8 cellular contexts compared by ENCODE assay signal in genomic region chr15:75843618-75844610, GRCh38. TPM values are rescaled to one million over a fixed set of nuclear protein-coding genes. Genes with fewer than 3 reads are reported as not detected.
DNase-seq lines count a peak whose midpoint lies in the region; ATAC-seq and TF ChIP-seq lines count a peak whose summit lies in the region.

No MANE protein-coding gene starts in this region.

- H3K27ac Mint-ChIP-seq in CD4-positive, CD25-positive, alpha-beta regulatory T cell = peak overlapping the region; percentile 94 to 98 (median 96)
- H3K27ac Mint-ChIP-seq in activated naive CD8-positive, alpha-beta T cell = peak overlapping the region; percentile 95
- H3K27ac Mint-ChIP-seq in glutamatergic neuron (ENCODE audit: unreplicated experiment) = peak overlapping the region; percentile 94

- peak overlapping the region; percentile 95 to 99 (median 98) for H3K4me3 Mint-ChIP-seq in CD4-positive, CD25-positive, alpha-beta regulatory T cell
- H3K4me3 Mint-ChIP-seq in activated naive CD8-positive, alpha-beta T cell = peak overlapping the region; percentile 91
- peak overlapping the region; percentile 100 for H3K4me3 Mint-ChIP-seq in glutamatergic neuron (ENCODE audit: unreplicated experiment)

- peak overlapping the region; percentile 97 for H3K9ac ChIP-seq in HUES48 (ENCODE audit: low read depth, low read length)

- TF ChIP-seq CTCF in glutamatergic neuron (IDR thresholded peaks at IDR 0.05; ENCODE audit: partially characterized antibody, unreplicated experiment) (no peak), omental fat pad (IDR thresholded peaks at IDR 0.05) (no peak), tibial nerve (IDR thresholded peaks at IDR 0.05) (no peak)

- H3K9me3 ChIP-seq in CD4-positive, CD25-positive, alpha-beta regulatory T cell (ENCODE audit: control insufficient read depth in 2 of 2, low read length in 2 of 2) = no peaks in the 10 kb centered on the region
- H3K9me3 ChIP-seq in HUES48 (ENCODE audit: control insufficient read depth, insufficient read depth, low read length) = no peaks in the 10 kb centered on the region
- H3K9me3 ChIP-seq in tibial nerve = no peaks in the 10 kb centered on the region

- H3K9me3 Mint-ChIP-seq in CD4-positive, CD25-positive, alpha-beta regulatory T cell = no peaks in the 10 kb centered on the region
- H3K9me3 Mint-ChIP-seq in activated naive CD8-positive, alpha-beta T cell (ENCODE audit: low read depth) = no peaks in the 10 kb centered on the region
- H3K9me3 Mint-ChIP-seq in glutamatergic neuron (ENCODE audit: unreplicated experiment) = peaks cover 10% of the 10 kb centered on the region

- peaks cover 38% of the 10 kb centered on the region for H3K4me1 ChIP-seq in CD4-positive, CD25-positive, alpha-beta regulatory T cell (ENCODE audit: control insufficient read depth, insufficient read depth, low read length, poor library complexity, severe bottlenecking)
- H3K4me1 ChIP-seq in HUES48 (ENCODE audit: control insufficient read depth, insufficient read depth, low read length) = peaks cover 39% of the 10 kb centered on the region
- H3K4me1 ChIP-seq in tibial nerve = peaks cover 0 to 60% (median 16%) of the 10 kb centered on the region in 4 donors

- H3K27ac ChIP-seq in CD4-positive, CD25-positive, alpha-beta regulatory T cell (ENCODE audit: insufficient read depth, low read length, poor library complexity, severe bottlenecking) = peak overlapping the region; percentile 64
- H3K27ac ChIP-seq in HUES48 (ENCODE audit: low read depth, low read length) (peak overlapping the region; percentile 87), tibial nerve (peak overlapping the region; percentile 74 to 96 (median 94))

- peak overlapping the region; percentile 82 for H3K4me3 ChIP-seq in CD4-positive, CD25-positive, alpha-beta regulatory T cell (ENCODE audit: low read depth, low read length)
- H3K4me3 ChIP-seq in HUES48 (ENCODE audit: low read depth, low read length) (peak overlapping the region; percentile 97), tibial nerve (peak overlapping the region; percentile 82 to 97 (median 90))

- peak; percentile 25 to 76 (median 53) for DNase-seq in CD4-positive, CD25-positive, alpha-beta regulatory T cell
- DNase-seq in SK-N-DZ (ENCODE audit: low spot score) = peak; percentile 48
- peak; percentile 71 for DNase-seq in glutamatergic neuron
- DNase-seq in omental fat pad (ENCODE audit: low spot score) = peak; percentile 29
- DNase-seq in tibial nerve (ENCODE audit: low spot score in 2 of 2) = peak; percentile 20 to 48

- TF ChIP-seq EP300 in tibial nerve (IDR thresholded peaks at IDR 0.05) = peak in 1 of 2 donors; percentile 80

- peak; percentile 57 to 63 for ATAC-seq in CD4-positive, CD25-positive, alpha-beta regulatory T cell (ENCODE audit: low read depth in 2 of 2)
- ATAC-seq in GM19467 (IDR thresholded peaks at IDR 0.05; ENCODE audit: unreplicated experiment) (peak; percentile 36), omental fat pad (ENCODE audit: low FRiP score) (peak; percentile 78)

- WGBS in tibial nerve, 2 donors = 0 to 1% methylated on average over 38 to 74 of the region's 87 CpGs

- TF ChIP-seq POLR2A in tibial nerve (IDR thresholded peaks at IDR 0.05) = peak in 1 of 2 donors; percentile 41

- H3K36me3 Mint-ChIP-seq in CD4-positive, CD25-positive, alpha-beta regulatory T cell = peaks cover 5% of the 10 kb centered on the region
- H3K36me3 Mint-ChIP-seq in activated naive CD8-positive, alpha-beta T cell = no peaks in the 10 kb centered on the region
- H3K36me3 Mint-ChIP-seq in glutamatergic neuron (ENCODE audit: unreplicated experiment) = no peaks in the 10 kb centered on the region

- no peaks in the 10 kb centered on the region for H3K27me3 ChIP-seq in CD4-positive, CD25-positive, alpha-beta regulatory T cell (ENCODE audit: control insufficient read depth, insufficient read depth, low read length)
- H3K27me3 ChIP-seq in HUES48 (ENCODE audit: control insufficient read depth, insufficient read depth, low read length) (peaks cover 15% of the 10 kb centered on the region), tibial nerve (no peaks in the 10 kb centered on the region)

- no peaks in the 10 kb centered on the region for H3K36me3 ChIP-seq in CD4-positive, CD25-positive, alpha-beta regulatory T cell (ENCODE audit: control insufficient read depth, insufficient read depth, low read length)
- H3K36me3 ChIP-seq in HUES48 (ENCODE audit: control insufficient read depth, insufficient read depth, low read length) (peaks cover 5% of the 10 kb centered on the region; the same call in 1 of the 2 replicates), tibial nerve (no peaks in the 10 kb centered on the region)

- H3K27me3 Mint-ChIP-seq in CD4-positive, CD25-positive, alpha-beta regulatory T cell = no peaks in the 10 kb centered on the region
- H3K27me3 Mint-ChIP-seq in activated naive CD8-positive, alpha-beta T cell = no peaks in the 10 kb centered on the region
- peaks cover 11% of the 10 kb centered on the region for H3K27me3 Mint-ChIP-seq in glutamatergic neuron (ENCODE audit: unreplicated experiment)

- H3K4me1 Mint-ChIP-seq in CD4-positive, CD25-positive, alpha-beta regulatory T cell = peaks cover 33 to 56% (median 43%) of the 10 kb centered on the region in 4 donors
- H3K4me1 Mint-ChIP-seq in activated naive CD8-positive, alpha-beta T cell (ENCODE audit: low read depth) = peaks cover 47% of the 10 kb centered on the region
- H3K4me1 Mint-ChIP-seq in glutamatergic neuron (ENCODE audit: low read depth, unreplicated experiment) = peaks cover 36% of the 10 kb centered on the region

RNA-seq across cellular contexts. Expression of gene UBE2Q2, which starts 0.7 kb away (rescaled TPM):
- 29.5 TPM for total RNA-seq in CD4-positive, CD25-positive, alpha-beta regulatory T cell
- 10 to 100 TPM; 27.8 to 32.5 (median 29.7) TPM for polyA plus RNA-seq in CD4-positive, CD25-positive, alpha-beta regulatory T cell
- 18.1 and 19.0 TPM in 2 replicates for polyA plus RNA-seq in SK-N-DZ (2014; cell fraction: cytosol; rRNA removed)
- 23.9 and 31.2 TPM in 2 replicates for polyA plus RNA-seq in SK-N-DZ (2014; cell fraction: nucleus; rRNA removed)
- total RNA-seq in glutamatergic neuron (ENCODE audit: unreplicated experiment) (33.6 TPM), omental fat pad (10 to 100 TPM; 27.8 to 54.1 (median 47.2) TPM), tibial nerve (10 to 100 TPM; 39.8 to 49.5 (median 46.2) TPM)

RNA-seq across cellular contexts. Expression of gene FBXO22, which starts 59.8 kb away (rescaled TPM):
- total RNA-seq in CD4-positive, CD25-positive, alpha-beta regulatory T cell = 11.3 TPM
- polyA plus RNA-seq in CD4-positive, CD25-positive, alpha-beta regulatory T cell = 10 to 100 TPM; 19.5 to 27.3 (median 20.5) TPM
- 60.7 and 63.4 TPM in 2 replicates for polyA plus RNA-seq in SK-N-DZ (2014; cell fraction: cytosol; rRNA removed)
- polyA plus RNA-seq in SK-N-DZ (2014; cell fraction: nucleus; rRNA removed) = 58.1 and 77.1 TPM in 2 replicates
- total RNA-seq in glutamatergic neuron (ENCODE audit: unreplicated experiment) = 45.1 TPM
- total RNA-seq in omental fat pad = 10 to 100 TPM in 3 of 4 donors, 1 to 10 TPM in 1; 9.8 to 14.5 (median 11.7) TPM
- total RNA-seq in tibial nerve = 10 to 100 TPM in 3 of 4 donors, 1 to 10 TPM in 1; 9.9 to 16.7 (median 11.8) TPM

Comparison
In these comparisons a context has a peak if more than half of its experiments do, and no peak if none do; other contexts are left out.
1. Peak in every context shown above with its lines: DNase-seq, ATAC-seq, H3K4me3 ChIP-seq and H3K27ac ChIP-seq.